ENCODE assay signal across 24 cellular contexts in genomic region chr2:148282201-148282600, GRCh38.
DNase-seq lines count a peak whose midpoint lies in the region; ATAC-seq, FAIRE-seq and TF ChIP-seq lines count a peak whose summit lies in the region.
"Had no signal": no experiment of that assay in that cellular context is flagged by ENCODE, and none has a peak within 500 bp of the region (broad histone marks: within the 10 kb centered on the region; RNA-seq: fewer than 3 reads in every experiment).

No MANE protein-coding gene starts in this region.

- no peak overlapping the region for H3K9ac ChIP-seq in IMR-90 (ENCODE audit: low read depth, low read length)

- H4K20me1 ChIP-seq in IMR-90 (ENCODE audit: insufficient read depth, low read length) (no peaks in the 10 kb centered on the region), GM23338 (replicated peaks; ENCODE audit: insufficient read depth) (no peaks in the 10 kb centered on the region)

- ATAC-seq in IMR-90 (ENCODE audit: low read depth), result no peak
- ATAC-seq in GM21825 (IDR thresholded peaks at IDR 0.05; ENCODE audit: unreplicated experiment), result no peak
- ATAC-seq in GM19463 (IDR thresholded peaks at IDR 0.05; ENCODE audit: unreplicated experiment), result no peak
- ATAC-seq in GM21381 (IDR thresholded peaks at IDR 0.05; ENCODE audit: unreplicated experiment), result no peak
- no peak for ATAC-seq in GM23338
- ATAC-seq: activated CD8-positive, alpha-beta T cell treated with anti-CD3 and anti-CD28 coated beads, Interleukin-2, amount 10 ng/mL, durations not matched to agents 7 days and 5 days; HepG2; naive thymus-derived CD8-positive, alpha-beta T cell had no signal

- no peak overlapping the region for H3K18ac ChIP-seq in IMR-90 (ENCODE audit: low read depth, low read length)

- TF ChIP-seq CTCF in D721Med (IDR thresholded peaks at IDR 0.05; ENCODE audit: insufficient read depth, missing control alignments) (no peak), IMR-90 (conservative IDR thresholded peaks at IDR 0.05; ENCODE audit: low read depth, low read length) (no peak), bronchial epithelial cell (IDR thresholded peaks at IDR 0.05; ENCODE audit: insufficient read depth, low read length, severe bottlenecking) (no peak), fibroblast of the aortic adventitia (IDR thresholded peaks at IDR 0.05; ENCODE audit: insufficient read depth, low read length) (no peak), GM23338 (conservative IDR thresholded peaks at IDR 0.05; ENCODE audit: low read depth in 2 of 2) (no peak)

- H3K4me3 ChIP-seq in IMR-90 (ENCODE audit: insufficient read depth, low read depth, low read length) (no peak overlapping the region), bronchial epithelial cell (ENCODE audit: low read depth, low read length) (no peak overlapping the region), fibroblast of the aortic adventitia (ENCODE audit: low read depth, low read length) (no peak overlapping the region), GM23338 (no peak overlapping the region)

- no peak overlapping the region for H3K4me2 ChIP-seq in IMR-90 (ENCODE audit: low read depth, low read length)
- no peak overlapping the region for H3K4me2 ChIP-seq in GM23338

- no peak overlapping the region for H2BK5ac ChIP-seq in IMR-90 (ENCODE audit: low read depth, low read length, poor library complexity, severe bottlenecking)

- no peak overlapping the region for H2AFZ ChIP-seq in IMR-90 (replicated peaks; ENCODE audit: low read length, poor library complexity)
- no peak overlapping the region for H2AFZ ChIP-seq in GM23338

- dilution Hi-C loops in IMR-90 (cut with HindIII; ENCODE audit: low sequenced_read_pairs, unreplicated experiment), result no loop called here

- peak; percentile 78 for FAIRE-seq in D721Med (lab: Jason Lieb, UNC)
- no peak for FAIRE-seq in bronchial epithelial cell (lab: Jason Lieb, UNC)
- FAIRE-seq: HepG2 had no signal

- no peak overlapping the region for H3K23ac ChIP-seq in IMR-90 (ENCODE audit: low read depth, low read length)

- POLR2A ChIA-PET in IMR-90 (lab: Charles Lee; ENCODE audit: unreplicated experiment), result no interaction called here

- H4K91ac ChIP-seq in IMR-90 (ENCODE audit: insufficient read depth, low read depth, low read length), result no peak overlapping the region

- no peak overlapping the region for H2AK5ac ChIP-seq in IMR-90 (ENCODE audit: low read depth, low read length)

- DNase-seq in D721Med (ENCODE audit: insufficient read length, low spot score), result no peak
- peak; percentile 45 for DNase-seq in IMR-90
- peak; percentile 84 for DNase-seq in bronchial epithelial cell (ENCODE audit: low read depth)
- DNase-seq in fibroblast of the aortic adventitia (ENCODE audit: low read depth), result peak; percentile 58
- no peak for DNase-seq in GM23338 (ENCODE audit: low spot score)
- DNase-seq: activated B cell treated with CpG ODN at 0.5 μM for 24 hours; activated CD8-positive, alpha-beta T cell treated with anti-CD3 and anti-CD28 coated beads, Interleukin-2, amount 10 ng/mL, durations not matched to agents 7 days and 5 days; activated naive CD4-positive, alpha-beta T cell; amniotic stem cell; central memory CD4-positive, alpha-beta T cell; GDM1; head of caudate nucleus; naive thymus-derived CD8-positive, alpha-beta T cell; NCI-H1417 treated with DMSO at 0.1 percent for 48 hours; NCI-H524 treated with DMSO at 0.1 percent for 48 hours; retina; stimulated activated CD4-positive, alpha-beta T cell treated with anti-CD3 and anti-CD28 coated beads, Interleukin-4, amount 100 ng/mL, for 1 hour; stimulated activated naive CD4-positive, alpha-beta T cell treated with Interleukin-2 at 50 U/mL for 16 hours had no signal

- no peak overlapping the region for H3K4ac ChIP-seq in IMR-90 (ENCODE audit: low read depth, low read length)

- no peak overlapping the region for H3K27ac Mint-ChIP-seq in GM23338
- H3K27ac Mint-ChIP-seq: activated B cell treated with CpG ODN at 0.5 μM for 24 hours; activated CD8-positive, alpha-beta T cell treated with anti-CD3 and anti-CD28 coated beads, Interleukin-2, amount 10 ng/mL, durations not matched to agents 7 days and 5 days; naive thymus-derived CD8-positive, alpha-beta T cell had no signal

- H3K9me3 ChIP-seq in IMR-90 (ENCODE audit: control insufficient read depth, insufficient read depth, low read length), result no peaks in the 10 kb centered on the region

- H3K56ac ChIP-seq in IMR-90 (ENCODE audit: extremely low read depth, insufficient read depth, low read length), result no peak overlapping the region

- H3F3A ChIP-seq in GM23338 (replicated peaks; ENCODE audit: low read depth), result no peaks in the 10 kb centered on the region

- H3K36me3 Mint-ChIP-seq in GM23338 (ENCODE audit: low read depth), result peaks cover 3% of the 10 kb centered on the region; the same call in 2 of the 3 replicates

- TF ChIP-seq RAD21 in IMR-90 (IDR thresholded peaks at IDR 0.05; ENCODE audit: low read length), result no peak

- H3K36me3 ChIP-seq in IMR-90 (ENCODE audit: control insufficient read depth, insufficient read depth, low read length) (no peaks in the 10 kb centered on the region), bronchial epithelial cell (ENCODE audit: control insufficient read depth, insufficient read depth, low read length) (peaks cover 1% of the 10 kb centered on the region), GM23338 (ENCODE audit: insufficient read depth) (no peaks in the 10 kb centered on the region)

- BruUV-seq in IMR-90 (replicated peaks; lab: Mats Ljungman, UMichigan), result no TSS peak

- H3K14ac ChIP-seq in IMR-90 (replicated peaks; ENCODE audit: low read depth, low read length), result no peak overlapping the region

- TF ChIP-seq POLR2A in IMR-90 (IDR thresholded peaks at IDR 0.05; ENCODE audit: low read depth, low read length), result no peak

- H3K9me2 ChIP-seq in GM23338 (ENCODE audit: insufficient read depth), result no peaks in the 10 kb centered on the region

- H3K4me1 Mint-ChIP-seq in GM23338, result peaks cover 18% of the 10 kb centered on the region

- H3K79me2 ChIP-seq in GM23338 (replicated peaks; ENCODE audit: insufficient read depth), result no peaks in the 10 kb centered on the region

- no peak overlapping the region for H4K8ac ChIP-seq in IMR-90 (ENCODE audit: low read depth in 2 of 2, low read length in 2 of 2)

- H3K79me1 ChIP-seq in IMR-90 (ENCODE audit: low read depth in 1 of 2, low read length in 2 of 2), result peaks cover 0 to 8% of the 10 kb centered on the region in 2 experiments; a peak in 2 of 4 replicates

- CTCF ChIA-PET in IMR-90 (lab: Yijun Ruan, JAX), result no interaction called here

- peaks cover 3% of the 10 kb centered on the region for H3K27me3 Mint-ChIP-seq in GM23338 (ENCODE audit: insufficient read depth, low read depth, poor library complexity)
- H3K27me3 Mint-ChIP-seq: activated B cell treated with CpG ODN at 0.5 μM for 24 hours; naive thymus-derived CD8-positive, alpha-beta T cell had no signal

- H3K4me3 Mint-ChIP-seq in GM23338, result no peak overlapping the region
- H3K4me3 Mint-ChIP-seq: activated B cell treated with CpG ODN at 0.5 μM for 24 hours; activated CD8-positive, alpha-beta T cell treated with anti-CD3 and anti-CD28 coated beads, Interleukin-2, amount 10 ng/mL, durations not matched to agents 7 days and 5 days; naive thymus-derived CD8-positive, alpha-beta T cell had no signal

- no peak overlapping the region for H4K5ac ChIP-seq in IMR-90 (ENCODE audit: low read depth, low read length)

- WGBS in IMR-90 (ENCODE audit: extremely low coverage in 2 of 2, insufficient read length in 1 of 2), 2 experiments, result no CpG with 5 or more reads among the region's 1 CpG

- no peak overlapping the region for H2BK120ac ChIP-seq in IMR-90 (ENCODE audit: low read depth, low read length)

- in situ Hi-C loops in IMR-90 (cut with MboI; ENCODE audit: low sequenced_read_pairs), result no loop called here

- no peak overlapping the region for H2AK9ac ChIP-seq in IMR-90 (replicated peaks; ENCODE audit: low read depth, low read length, poor library complexity)

- intact Hi-C loops in IMR-90 (cut with micrococcal nuclease), result no loop called here

- H3K9me1 ChIP-seq in IMR-90 (ENCODE audit: insufficient read depth, low read length), result peaks cover 4% of the 10 kb centered on the region; the same call in 1 of the 2 replicates

- no peak overlapping the region for H2BK15ac ChIP-seq in IMR-90 (ENCODE audit: low read depth, low read length)

- H3K27ac ChIP-seq in IMR-90 (ENCODE audit: insufficient read depth, low read length), result no peak overlapping the region
- H3K27ac ChIP-seq in GM23338 (ENCODE audit: low read depth), result no peak overlapping the region
- H3K27ac ChIP-seq: C4-2B, RWPE1 had no signal

- H2BK20ac ChIP-seq in IMR-90 (ENCODE audit: low read depth, low read length), result no peak overlapping the region

- H3K4me1 ChIP-seq in IMR-90 (ENCODE audit: control insufficient read depth, insufficient read depth, low read length) (no peaks in the 10 kb centered on the region; the same call in 1 of the 2 replicates), GM23338 (ENCODE audit: insufficient read depth) (peaks cover 15% of the 10 kb centered on the region)

- H3K27me3 ChIP-seq in IMR-90 (ENCODE audit: control insufficient read depth, insufficient read depth, low read length) (no peaks in the 10 kb centered on the region), bronchial epithelial cell (ENCODE audit: control insufficient read depth, insufficient read depth, low read length) (no peaks in the 10 kb centered on the region), GM23338 (ENCODE audit: insufficient read depth) (no peaks in the 10 kb centered on the region)

- H3K9me3 Mint-ChIP-seq in GM23338, result peaks cover 3% of the 10 kb centered on the region

TF ChIP-seq in IMR-90, 13 proteins besides CTCF, POLR2A, EP300 and RAD21 (continues in another document):
- TF ChIP-seq FOS (IDR thresholded peaks at IDR 0.05; ENCODE audit: low read depth, low read length), result 0 out of 2 replicates have a peak, but pooled peaks have one; percentile 20

TF ChIP-seq in GM23338, 12 proteins besides CTCF, POLR2A, EP300 and RAD21 (continues in another document):
- TF ChIP-seq ZNF114 (CRISPR knock-in tag; IDR thresholded peaks at IDR 0.05) (no peak), NANOG (IDR thresholded peaks at IDR 0.05; ENCODE audit: borderline replicate concordance) (no peak)

Comparison
In these comparisons a context has a peak if more than half of its experiments do, and no peak if none do; other contexts are left out.
1. DNase-seq: peak in IMR-90 (single experiment), bronchial epithelial cell (single experiment) and fibroblast of the aortic adventitia (single experiment); none in D721Med (single experiment) and GM23338 (single experiment).